1 cellular context compared by ENCODE assay signal in the genomic region with DNA sequence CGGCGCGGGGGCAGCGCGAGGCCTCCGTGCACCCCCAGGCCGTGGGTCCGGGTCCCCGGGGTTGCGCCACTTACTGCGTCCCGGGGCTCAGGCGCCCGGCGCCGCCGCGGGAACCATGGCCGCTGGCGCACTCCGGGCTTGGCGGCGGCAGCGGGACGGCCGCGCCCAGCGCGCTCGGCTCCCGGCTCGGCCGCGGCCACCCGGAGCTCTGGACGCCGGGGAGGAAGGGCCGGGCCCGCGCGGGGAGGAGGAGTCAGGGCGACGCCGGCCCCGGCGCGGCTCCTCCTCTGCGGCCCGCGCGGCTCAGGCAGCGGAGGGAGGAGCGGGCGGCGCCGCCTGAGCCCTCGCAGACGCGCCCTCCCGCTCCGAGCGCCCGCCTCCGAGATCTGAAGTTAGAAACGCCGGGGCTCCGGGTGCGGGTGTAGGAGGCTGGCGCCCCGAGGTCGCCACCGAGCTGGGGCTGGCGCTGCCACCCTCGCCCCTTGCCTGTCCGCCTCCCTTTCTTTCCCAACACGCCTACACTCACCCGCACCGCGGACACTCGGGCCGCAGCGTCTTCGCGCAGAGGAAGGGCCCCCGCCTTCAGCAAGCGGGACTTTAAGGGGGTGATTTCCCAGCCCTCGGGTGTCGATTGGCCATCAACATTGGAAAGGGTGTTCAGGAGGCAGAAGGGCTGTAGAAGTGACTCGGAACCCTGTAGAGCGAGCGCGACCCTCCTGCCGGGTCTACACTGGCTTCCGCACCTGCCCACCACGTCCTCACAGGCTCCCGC.
TF ChIP-seq lines count a peak whose summit lies in the region.

A gene with protein sequence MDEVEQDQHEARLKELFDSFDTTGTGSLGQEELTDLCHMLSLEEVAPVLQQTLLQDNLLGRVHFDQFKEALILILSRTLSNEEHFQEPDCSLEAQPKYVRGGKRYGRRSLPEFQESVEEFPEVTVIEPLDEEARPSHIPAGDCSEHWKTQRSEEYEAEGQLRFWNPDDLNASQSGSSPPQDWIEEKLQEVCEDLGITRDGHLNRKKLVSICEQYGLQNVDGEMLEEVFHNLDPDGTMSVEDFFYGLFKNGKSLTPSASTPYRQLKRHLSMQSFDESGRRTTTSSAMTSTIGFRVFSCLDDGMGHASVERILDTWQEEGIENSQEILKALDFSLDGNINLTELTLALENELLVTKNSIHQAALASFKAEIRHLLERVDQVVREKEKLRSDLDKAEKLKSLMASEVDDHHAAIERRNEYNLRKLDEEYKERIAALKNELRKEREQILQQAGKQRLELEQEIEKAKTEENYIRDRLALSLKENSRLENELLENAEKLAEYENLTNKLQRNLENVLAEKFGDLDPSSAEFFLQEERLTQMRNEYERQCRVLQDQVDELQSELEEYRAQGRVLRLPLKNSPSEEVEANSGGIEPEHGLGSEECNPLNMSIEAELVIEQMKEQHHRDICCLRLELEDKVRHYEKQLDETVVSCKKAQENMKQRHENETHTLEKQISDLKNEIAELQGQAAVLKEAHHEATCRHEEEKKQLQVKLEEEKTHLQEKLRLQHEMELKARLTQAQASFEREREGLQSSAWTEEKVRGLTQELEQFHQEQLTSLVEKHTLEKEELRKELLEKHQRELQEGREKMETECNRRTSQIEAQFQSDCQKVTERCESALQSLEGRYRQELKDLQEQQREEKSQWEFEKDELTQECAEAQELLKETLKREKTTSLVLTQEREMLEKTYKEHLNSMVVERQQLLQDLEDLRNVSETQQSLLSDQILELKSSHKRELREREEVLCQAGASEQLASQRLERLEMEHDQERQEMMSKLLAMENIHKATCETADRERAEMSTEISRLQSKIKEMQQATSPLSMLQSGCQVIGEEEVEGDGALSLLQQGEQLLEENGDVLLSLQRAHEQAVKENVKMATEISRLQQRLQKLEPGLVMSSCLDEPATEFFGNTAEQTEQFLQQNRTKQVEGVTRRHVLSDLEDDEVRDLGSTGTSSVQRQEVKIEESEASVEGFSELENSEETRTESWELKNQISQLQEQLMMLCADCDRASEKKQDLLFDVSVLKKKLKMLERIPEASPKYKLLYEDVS (N-terminal part only) (minus strand): TSS at position 231 of the 772 bp plus-strand sequence. CDS start 9,106 bp downstream, outside the sequence.

TF ChIP-seq in K562, 482 proteins besides CTCF, POLR2A, EP300 and RAD21 (continued from another document and continues in another):
- no peak for TF ChIP-seq KAT8 (IDR thresholded peaks at IDR 0.05; ENCODE audit: low read depth)
- TF ChIP-seq CTBP1 (IDR thresholded peaks at IDR 0.05; ENCODE audit: borderline replicate concordance) = peak; percentile 85
- no peak for TF ChIP-seq GABPB2 (CRISPR knock-in tag; conservative IDR thresholded peaks at IDR 0.05)
- TF ChIP-seq TFAM (CRISPR knock-in tag; conservative IDR thresholded peaks at IDR 0.05) = no peak
- TF ChIP-seq, protein P1, sequence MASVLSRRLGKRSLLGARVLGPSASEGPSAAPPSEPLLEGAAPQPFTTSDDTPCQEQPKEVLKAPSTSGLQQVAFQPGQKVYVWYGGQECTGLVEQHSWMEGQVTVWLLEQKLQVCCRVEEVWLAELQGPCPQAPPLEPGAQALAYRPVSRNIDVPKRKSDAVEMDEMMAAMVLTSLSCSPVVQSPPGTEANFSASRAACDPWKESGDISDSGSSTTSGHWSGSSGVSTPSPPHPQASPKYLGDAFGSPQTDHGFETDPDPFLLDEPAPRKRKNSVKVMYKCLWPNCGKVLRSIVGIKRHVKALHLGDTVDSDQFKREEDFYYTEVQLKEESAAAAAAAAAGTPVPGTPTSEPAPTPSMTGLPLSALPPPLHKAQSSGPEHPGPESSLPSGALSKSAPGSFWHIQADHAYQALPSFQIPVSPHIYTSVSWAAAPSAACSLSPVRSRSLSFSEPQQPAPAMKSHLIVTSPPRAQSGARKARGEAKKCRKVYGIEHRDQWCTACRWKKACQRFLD (CRISPR knock-in tag; IDR thresholded peaks at IDR 0.05) = no peak
- no peak for TF ChIP-seq HNRNPK (IDR thresholded peaks at IDR 0.05; ENCODE audit: low read depth, low read length, poor library complexity, severe bottlenecking)
- TF ChIP-seq CEBPG (CRISPR knock-in tag; IDR thresholded peaks at IDR 0.05) = no peak
- no peak for TF ChIP-seq CEBPG (tag; conservative IDR thresholded peaks at IDR 0.05 in 1 of 2, IDR thresholded peaks at IDR 0.05 in 1 of 2)
- no peak for TF ChIP-seq GABPA (tag; conservative IDR thresholded peaks at IDR 0.05; ENCODE audit: low read depth)
- TF ChIP-seq, protein P2, sequence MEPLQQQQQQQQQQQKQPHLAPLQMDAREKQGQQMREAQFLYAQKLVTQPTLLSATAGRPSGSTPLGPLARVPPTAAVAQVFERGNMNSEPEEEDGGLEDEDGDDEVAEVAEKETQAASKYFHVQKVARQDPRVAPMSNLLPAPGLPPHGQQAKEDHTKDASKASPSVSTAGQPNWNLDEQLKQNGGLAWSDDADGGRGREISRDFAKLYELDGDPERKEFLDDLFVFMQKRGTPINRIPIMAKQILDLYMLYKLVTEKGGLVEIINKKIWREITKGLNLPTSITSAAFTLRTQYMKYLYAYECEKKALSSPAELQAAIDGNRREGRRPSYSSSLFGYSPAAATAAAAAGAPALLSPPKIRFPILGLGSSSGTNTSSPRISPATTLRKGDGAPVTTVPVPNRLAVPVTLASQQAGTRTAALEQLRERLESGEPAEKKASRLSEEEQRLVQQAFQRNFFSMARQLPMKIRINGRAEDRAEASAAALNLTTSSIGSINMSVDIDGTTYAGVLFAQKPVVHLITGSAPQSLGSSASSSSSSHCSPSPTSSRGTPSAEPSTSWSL (CRISPR knock-in tag; IDR thresholded peaks at IDR 0.05; ENCODE audit: borderline replicate concordance) = no peak
- no peak for TF ChIP-seq MCM7 (IDR thresholded peaks at IDR 0.05)
- TF ChIP-seq HDGF (IDR thresholded peaks at IDR 0.05) = no peak
- TF ChIP-seq ZFX (CRISPR knock-in tag; IDR thresholded peaks at IDR 0.05) = peak; percentile 51; the same call in 1 of the 2 replicates
- TF ChIP-seq BRCA1 (IDR thresholded peaks at IDR 0.05) = no peak
- no peak for TF ChIP-seq BRCA1 (CRISPR knock-in tag; IDR thresholded peaks at IDR 0.05)
- TF ChIP-seq TBP (optimal IDR thresholded peaks at IDR 0.05; ENCODE audit: low read depth, low read length) = no peak
- TF ChIP-seq RB1 (IDR thresholded peaks at IDR 0.05; ENCODE audit: low read depth) = 0 out of 2 replicates have a peak, but pooled peaks have one; percentile 8
- no peak for TF ChIP-seq GATA2 (CRISPR knock-in tag; IDR thresholded peaks at IDR 0.05)
- no peak for TF ChIP-seq EP400 (IDR thresholded peaks at IDR 0.05)
- TF ChIP-seq ADNP (tag; IDR thresholded peaks at IDR 0.05) = no peak
- TF ChIP-seq POLR2G (IDR thresholded peaks at IDR 0.05; ENCODE audit: low read depth, low read length) = peak; percentile 67
- no peak for TF ChIP-seq SRF (CRISPR knock-in tag; IDR thresholded peaks at IDR 0.05)
- TF ChIP-seq, protein P3, sequence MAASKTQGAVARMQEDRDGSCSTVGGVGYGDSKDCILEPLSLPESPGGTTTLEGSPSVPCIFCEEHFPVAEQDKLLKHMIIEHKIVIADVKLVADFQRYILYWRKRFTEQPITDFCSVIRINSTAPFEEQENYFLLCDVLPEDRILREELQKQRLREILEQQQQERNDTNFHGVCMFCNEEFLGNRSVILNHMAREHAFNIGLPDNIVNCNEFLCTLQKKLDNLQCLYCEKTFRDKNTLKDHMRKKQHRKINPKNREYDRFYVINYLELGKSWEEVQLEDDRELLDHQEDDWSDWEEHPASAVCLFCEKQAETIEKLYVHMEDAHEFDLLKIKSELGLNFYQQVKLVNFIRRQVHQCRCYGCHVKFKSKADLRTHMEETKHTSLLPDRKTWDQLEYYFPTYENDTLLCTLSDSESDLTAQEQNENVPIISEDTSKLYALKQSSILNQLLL (CRISPR knock-in tag; IDR thresholded peaks at IDR 0.05; ENCODE audit: borderline replicate concordance) = no peak
- TF ChIP-seq ZNF408 (CRISPR knock-in tag; IDR thresholded peaks at IDR 0.05; ENCODE audit: low read depth) = no peak
- no peak for TF ChIP-seq TEAD2 (tag; IDR thresholded peaks at IDR 0.05)
- TF ChIP-seq, protein P4, sequence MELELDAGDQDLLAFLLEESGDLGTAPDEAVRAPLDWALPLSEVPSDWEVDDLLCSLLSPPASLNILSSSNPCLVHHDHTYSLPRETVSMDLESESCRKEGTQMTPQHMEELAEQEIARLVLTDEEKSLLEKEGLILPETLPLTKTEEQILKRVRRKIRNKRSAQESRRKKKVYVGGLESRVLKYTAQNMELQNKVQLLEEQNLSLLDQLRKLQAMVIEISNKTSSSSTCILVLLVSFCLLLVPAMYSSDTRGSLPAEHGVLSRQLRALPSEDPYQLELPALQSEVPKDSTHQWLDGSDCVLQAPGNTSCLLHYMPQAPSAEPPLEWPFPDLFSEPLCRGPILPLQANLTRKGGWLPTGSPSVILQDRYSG (tag; conservative IDR thresholded peaks at IDR 0.05; ENCODE audit: low read depth) = no peak
- TF ChIP-seq HNRNPUL1 (IDR thresholded peaks at IDR 0.05; ENCODE audit: low read length) = no peak
- peak in 2 of 3 experiments; percentile 32 to 34 for TF ChIP-seq YY1 (IDR thresholded peaks at IDR 0.05; ENCODE audit: borderline replicate concordance in 1 of 3, control insufficient read depth in 1 of 3, extremely low read depth in 1 of 3, insufficient read depth in 3 of 3, insufficient read length in 1 of 3, insufficient replicate concordance in 2 of 3, low read depth in 1 of 3, low read length in 2 of 3)
- TF ChIP-seq, protein P5, sequence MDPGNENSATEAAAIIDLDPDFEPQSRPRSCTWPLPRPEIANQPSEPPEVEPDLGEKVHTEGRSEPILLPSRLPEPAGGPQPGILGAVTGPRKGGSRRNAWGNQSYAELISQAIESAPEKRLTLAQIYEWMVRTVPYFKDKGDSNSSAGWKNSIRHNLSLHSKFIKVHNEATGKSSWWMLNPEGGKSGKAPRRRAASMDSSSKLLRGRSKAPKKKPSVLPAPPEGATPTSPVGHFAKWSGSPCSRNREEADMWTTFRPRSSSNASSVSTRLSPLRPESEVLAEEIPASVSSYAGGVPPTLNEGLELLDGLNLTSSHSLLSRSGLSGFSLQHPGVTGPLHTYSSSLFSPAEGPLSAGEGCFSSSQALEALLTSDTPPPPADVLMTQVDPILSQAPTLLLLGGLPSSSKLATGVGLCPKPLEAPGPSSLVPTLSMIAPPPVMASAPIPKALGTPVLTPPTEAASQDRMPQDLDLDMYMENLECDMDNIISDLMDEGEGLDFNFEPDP (CRISPR knock-in tag; IDR thresholded peaks at IDR 0.05) = no peak
- TF ChIP-seq RBM17 (IDR thresholded peaks at IDR 0.05; ENCODE audit: borderline replicate concordance, low read depth, low read length) = no peak
- TF ChIP-seq, protein P6, sequence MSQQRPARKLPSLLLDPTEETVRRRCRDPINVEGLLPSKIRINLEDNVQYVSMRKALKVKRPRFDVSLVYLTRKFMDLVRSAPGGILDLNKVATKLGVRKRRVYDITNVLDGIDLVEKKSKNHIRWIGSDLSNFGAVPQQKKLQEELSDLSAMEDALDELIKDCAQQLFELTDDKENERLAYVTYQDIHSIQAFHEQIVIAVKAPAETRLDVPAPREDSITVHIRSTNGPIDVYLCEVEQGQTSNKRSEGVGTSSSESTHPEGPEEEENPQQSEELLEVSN (IDR thresholded peaks at IDR 0.05; ENCODE audit: borderline replicate concordance in 1 of 2, extremely low read depth in 1 of 2, insufficient read depth in 1 of 2, insufficient read length in 1 of 2, low read depth in 1 of 2, low read length in 1 of 2, poor library complexity in 1 of 2, severe bottlenecking in 1 of 2) = peak; percentile 4 to 50
- no peak for TF ChIP-seq ZSCAN32 (CRISPR knock-in tag; IDR thresholded peaks at IDR 0.05)
- TF ChIP-seq HNRNPLL (IDR thresholded peaks at IDR 0.05; ENCODE audit: low read depth, low read length, poor library complexity, severe bottlenecking) = peak; percentile 19
- no peak for TF ChIP-seq MTA1 (IDR thresholded peaks at IDR 0.05; ENCODE audit: borderline replicate concordance)
- TF ChIP-seq MCM2 (IDR thresholded peaks at IDR 0.05; ENCODE audit: low read depth) = no peak
- no peak for TF ChIP-seq ZNF239 (CRISPR knock-in tag; IDR thresholded peaks at IDR 0.05)
- TF ChIP-seq ZSCAN29 (IDR thresholded peaks at IDR 0.05) = peak; percentile 85
- no peak for TF ChIP-seq ZNF57 (CRISPR knock-in tag; IDR thresholded peaks at IDR 0.05)
- TF ChIP-seq ZNF584 (CRISPR knock-in tag; IDR thresholded peaks at IDR 0.05; ENCODE audit: low read depth) = no peak
- TF ChIP-seq BDP1 (IDR thresholded peaks at IDR 0.05; ENCODE audit: insufficient read depth, insufficient read length) = no peak
- TF ChIP-seq, protein P7, sequence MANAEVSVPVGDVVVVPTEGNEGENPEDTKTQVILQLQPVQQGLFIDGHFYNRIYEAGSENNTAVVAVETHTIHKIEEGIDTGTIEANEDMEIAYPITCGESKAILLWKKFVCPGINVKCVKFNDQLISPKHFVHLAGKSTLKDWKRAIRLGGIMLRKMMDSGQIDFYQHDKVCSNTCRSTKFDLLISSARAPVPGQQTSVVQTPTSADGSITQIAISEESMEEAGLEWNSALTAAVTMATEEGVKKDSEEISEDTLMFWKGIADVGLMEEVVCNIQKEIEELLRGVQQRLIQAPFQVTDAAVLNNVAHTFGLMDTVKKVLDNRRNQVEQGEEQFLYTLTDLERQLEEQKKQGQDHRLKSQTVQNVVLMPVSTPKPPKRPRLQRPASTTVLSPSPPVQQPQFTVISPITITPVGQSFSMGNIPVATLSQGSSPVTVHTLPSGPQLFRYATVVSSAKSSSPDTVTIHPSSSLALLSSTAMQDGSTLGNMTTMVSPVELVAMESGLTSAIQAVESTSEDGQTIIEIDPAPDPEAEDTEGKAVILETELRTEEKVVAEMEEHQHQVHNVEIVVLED (CRISPR knock-in tag; IDR thresholded peaks at IDR 0.05) = peak; percentile 40; the same call in 1 of the 2 replicates
- TF ChIP-seq PHF21A (IDR thresholded peaks at IDR 0.05; ENCODE audit: borderline replicate concordance, low read depth) = no peak
- no peak for TF ChIP-seq DMBX1 (CRISPR knock-in tag; IDR thresholded peaks at IDR 0.05; ENCODE audit: borderline replicate concordance)
- no peak for TF ChIP-seq FOXA1 (IDR thresholded peaks at IDR 0.05; ENCODE audit: borderline replicate concordance)
- no peak for TF ChIP-seq ZNF134 (CRISPR knock-in tag; conservative IDR thresholded peaks at IDR 0.05)
- no peak for TF ChIP-seq SMAD4 (CRISPR knock-in tag; conservative IDR thresholded peaks at IDR 0.05)
- TF ChIP-seq, protein P8, sequence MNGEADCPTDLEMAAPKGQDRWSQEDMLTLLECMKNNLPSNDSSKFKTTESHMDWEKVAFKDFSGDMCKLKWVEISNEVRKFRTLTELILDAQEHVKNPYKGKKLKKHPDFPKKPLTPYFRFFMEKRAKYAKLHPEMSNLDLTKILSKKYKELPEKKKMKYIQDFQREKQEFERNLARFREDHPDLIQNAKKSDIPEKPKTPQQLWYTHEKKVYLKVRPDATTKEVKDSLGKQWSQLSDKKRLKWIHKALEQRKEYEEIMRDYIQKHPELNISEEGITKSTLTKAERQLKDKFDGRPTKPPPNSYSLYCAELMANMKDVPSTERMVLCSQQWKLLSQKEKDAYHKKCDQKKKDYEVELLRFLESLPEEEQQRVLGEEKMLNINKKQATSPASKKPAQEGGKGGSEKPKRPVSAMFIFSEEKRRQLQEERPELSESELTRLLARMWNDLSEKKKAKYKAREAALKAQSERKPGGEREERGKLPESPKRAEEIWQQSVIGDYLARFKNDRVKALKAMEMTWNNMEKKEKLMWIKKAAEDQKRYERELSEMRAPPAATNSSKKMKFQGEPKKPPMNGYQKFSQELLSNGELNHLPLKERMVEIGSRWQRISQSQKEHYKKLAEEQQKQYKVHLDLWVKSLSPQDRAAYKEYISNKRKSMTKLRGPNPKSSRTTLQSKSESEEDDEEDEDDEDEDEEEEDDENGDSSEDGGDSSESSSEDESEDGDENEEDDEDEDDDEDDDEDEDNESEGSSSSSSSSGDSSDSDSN (IDR thresholded peaks at IDR 0.05; ENCODE audit: borderline replicate concordance in 1 of 2, low read depth in 2 of 2, low read length in 2 of 2) = peak; percentile 41 to 71; a peak in 1 of 4 replicates
- TF ChIP-seq TAF7 (tag; IDR thresholded peaks at IDR 0.05) = no peak
